ENCODE assay signal across 9 cellular contexts in the genomic region with DNA sequence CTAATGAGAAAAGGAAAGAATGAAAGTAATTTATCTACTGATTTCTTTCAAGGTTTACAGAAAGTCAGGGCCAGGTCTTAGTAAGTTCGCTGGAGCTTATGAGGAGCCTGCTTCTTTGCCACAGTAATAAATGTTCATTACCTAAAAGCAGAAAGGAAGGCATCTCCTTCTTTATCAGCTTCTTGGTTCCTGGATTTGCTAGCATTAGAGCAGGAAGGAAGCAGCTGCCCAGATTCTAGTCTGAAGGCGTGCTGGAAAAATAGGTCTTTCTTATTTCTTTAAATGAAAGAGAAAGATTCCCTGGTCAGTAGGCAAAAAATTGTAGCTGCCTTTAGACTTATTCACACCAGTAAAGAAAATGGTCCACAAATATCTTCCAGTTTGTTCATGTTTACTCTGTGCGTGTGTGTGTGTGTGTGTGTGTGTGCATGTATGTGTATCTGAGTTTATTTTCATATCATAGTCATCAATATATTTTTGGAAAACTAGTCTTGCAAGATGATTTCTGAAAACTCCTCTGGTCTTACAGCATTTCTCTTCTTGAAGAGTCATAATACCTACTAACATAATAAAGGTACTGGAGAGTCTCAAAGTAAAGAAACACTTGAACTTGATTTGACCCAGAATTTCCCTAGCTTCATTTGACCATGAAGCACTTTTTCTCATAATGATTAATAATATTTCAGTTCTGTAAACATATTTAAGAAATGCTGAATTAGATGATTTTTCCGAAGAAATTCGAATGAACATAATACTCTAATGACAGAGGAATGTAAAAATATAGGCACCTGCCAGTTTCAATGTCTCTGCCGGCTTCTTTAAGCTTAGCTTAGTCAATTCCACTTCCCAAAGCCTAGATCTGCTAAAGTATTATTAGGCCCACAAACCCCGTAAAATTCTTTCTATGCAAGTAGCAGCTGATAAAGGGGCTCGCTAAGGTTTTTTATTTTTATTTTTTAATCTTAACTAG.
DNase-seq lines count a peak whose midpoint lies in the region; ATAC-seq and TF ChIP-seq lines count a peak whose summit lies in the region.
"Had no signal": no experiment of that assay in that cellular context is flagged by ENCODE, and none has a peak within 500 bp of the region (broad histone marks: within the 10 kb centered on the region; RNA-seq: fewer than 3 reads in every experiment).

No MANE protein-coding gene starts in this region.

- TF ChIP-seq POLR2A in Peyer's patch (IDR thresholded peaks at IDR 0.05), result no peak

- peaks cover 0 to 40% (median 0%) of the 10 kb centered on the region in 4 donors for H3K4me1 ChIP-seq in Peyer's patch

- H3K27me3 ChIP-seq in Peyer's patch, result no peaks in the 10 kb centered on the region

- H3K4me3 ChIP-seq in Peyer's patch, result peak overlapping the region in 3 of 4 donors; percentile 6 to 22 (median 7)

- peak overlapping the region in 3 of 4 donors; percentile 48 to 67 (median 52) for H3K27ac ChIP-seq in Peyer's patch

- intact Hi-C loops in left colon (cut with DNase I, micrococcal nuclease), result no loop called here

- H3K36me3 ChIP-seq in Peyer's patch, result no peaks in the 10 kb centered on the region

- DNase-seq in CD1c-positive myeloid dendritic cell (ENCODE audit: extremely low spot score), result peak; percentile 26
- DNase-seq in Peyer's patch, result no peak
- peak; percentile 78 for DNase-seq in kidney tubule cell (ENCODE audit: low spot score)
- no peak for DNase-seq in HuH-7 (ENCODE audit: low spot score)
- DNase-seq in central memory CD4-positive, alpha-beta T cell, result no peak
- no peak for DNase-seq in left colon
- no peak for DNase-seq in occipital lobe (lab: John Stamatoyannopoulos, UW)

- no peaks in the 10 kb centered on the region for H3K9me3 ChIP-seq in Peyer's patch

- no peak for TF ChIP-seq CTCF in Peyer's patch (IDR thresholded peaks at IDR 0.05)

- ATAC-seq in GM21367 (IDR thresholded peaks at IDR 0.05; ENCODE audit: unreplicated experiment), result peak; percentile 54
- no peak for ATAC-seq in left colon
- ATAC-seq: WTC11 had no signal

Comparison
In these comparisons a context has a peak if more than half of its experiments do, and no peak if none do; other contexts are left out.
1. DNase-seq: peak in CD1c-positive myeloid dendritic cell (single experiment) and kidney tubule cell (single experiment); none in Peyer's patch (0 of 3), HuH-7 (single experiment), central memory CD4-positive, alpha-beta T cell (single experiment), left colon (0 of 2) and occipital lobe (single experiment).